In the genomic region with DNA sequence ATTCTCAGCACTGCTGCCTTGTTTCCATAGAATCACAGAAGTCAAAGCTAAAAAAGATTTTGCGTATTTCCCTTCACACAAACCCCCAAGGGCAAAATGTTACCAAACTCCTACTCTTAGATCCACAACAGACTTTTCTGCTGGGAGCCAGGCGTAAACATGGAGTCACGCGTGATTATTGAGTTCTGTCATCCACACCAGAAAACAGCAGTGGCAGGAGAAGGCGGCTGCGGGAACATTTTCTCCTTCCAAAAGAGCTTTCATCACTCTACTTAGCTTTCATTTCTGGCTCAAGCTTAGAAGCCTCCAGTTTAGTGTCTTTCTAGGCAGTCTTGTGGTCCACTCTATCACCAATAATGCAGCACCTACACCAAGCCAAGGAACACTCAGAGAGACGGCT, we compare ENCODE assay signal across 23 cellular contexts.
"Had no signal": no experiment of that assay in that cellular context is flagged by ENCODE, and none has a peak within 500 bp of the region (broad histone marks: within the 10 kb centered on the region; RNA-seq: fewer than 3 reads in every experiment).

No MANE protein-coding gene starts in this region.

- ATAC-seq: left lobe of liver; natural killer cell; stimulated activated effector memory CD8-positive, alpha-beta T cell treated with anti-CD3 and anti-CD28 coated beads, Interleukin-12 subunit alpha, Interleukin-12 subunit beta, amount 100 ng/mL, for 72 hours had no signal

- H3K4me3 ChIP-seq: heart right ventricle, lung, sigmoid colon, upper lobe of left lung, vagina had no signal

- H3K9me3 ChIP-seq: neutrophil, sigmoid colon, upper lobe of left lung, vagina had no signal

- H3K27me3 ChIP-seq: brain microvascular endothelial cell, heart right ventricle, neutrophil, sigmoid colon, upper lobe of left lung, vagina had no signal

- FAIRE-seq: astrocyte, small intestine had no signal

- H3K36me3 ChIP-seq: brain microvascular endothelial cell, heart right ventricle, neutrophil, sigmoid colon, upper lobe of left lung, vagina had no signal

- DNase-seq: activated CD4-positive, alpha-beta T cell treated with anti-CD3 and anti-CD28 coated beads for 4 hours; activated CD4-positive, alpha-beta T cell treated with anti-CD3 and anti-CD28 coated beads, Interleukin-2, amount 50 U/mL, for 4 hours; activated effector memory CD4-positive, alpha-beta T cell treated with Interleukin-2 at 50 U/mL for 16 hours; activated naive CD4-positive, alpha-beta T cell treated with anti-CD3 and anti-CD28 coated beads for 36 hours; activated naive CD8-positive, alpha-beta T cell treated with anti-CD3 and anti-CD28 coated beads for 36 hours; activated T-cell treated with anti-CD3 and anti-CD28 coated beads for 4 hours; brain microvascular endothelial cell; central memory CD4-positive, alpha-beta T cell; heart right ventricle; kidney glomerular epithelial cell; mesendoderm; natural killer cell; sigmoid colon; small intestine; stimulated activated CD4-positive, alpha-beta T cell treated with anti-CD3 and anti-CD28 coated beads, Interleukin-4, amount 100 ng/mL, for 24 hours; T-helper 1 cell; upper lobe of left lung had no signal

- H3K4me1 ChIP-seq: heart right ventricle, sigmoid colon, upper lobe of left lung, vagina had no signal

- H3K27ac ChIP-seq: brain microvascular endothelial cell, heart right ventricle, neutrophil, sigmoid colon, upper lobe of left lung, vagina had no signal
